Comparison of ENCODE assay signal across 8 cellular contexts in the genomic region with DNA sequence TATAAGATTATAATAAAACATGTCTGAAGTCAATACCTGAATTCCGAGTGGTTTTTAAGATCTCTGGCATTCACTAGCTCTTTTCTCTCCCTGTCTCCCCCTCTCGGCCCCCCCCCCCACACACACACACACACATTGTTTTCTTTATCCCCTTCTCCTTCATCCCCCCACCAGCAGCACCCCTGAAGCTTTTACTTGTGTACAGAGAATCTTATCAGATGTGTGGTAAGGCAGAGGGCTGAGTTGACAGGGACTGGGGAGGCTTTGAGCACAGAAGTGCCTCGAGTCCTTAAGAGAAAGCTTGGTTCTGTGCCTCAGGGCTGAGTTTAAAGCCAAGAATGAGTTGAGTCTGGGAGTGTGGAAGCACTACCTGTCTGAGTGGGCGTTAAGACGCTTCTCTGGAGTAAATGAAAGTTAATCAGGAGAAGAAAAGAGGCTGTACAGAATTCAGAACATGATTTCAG. TPM values are rescaled to one million over a fixed set of nuclear protein-coding genes. Genes with fewer than 3 reads are reported as not detected.
A peak's percentile ranks its signal among the peaks of the same experiment; 100 is the strongest.
DNase-seq lines count a peak whose midpoint lies in the region; ATAC-seq and TF ChIP-seq lines count a peak whose summit lies in the region.

No MANE protein-coding gene starts in this region.

- intact Hi-C loops in transverse colon (cut with DNase I; ENCODE audit: low total_unique reads), result loop anchor here (10.0 kb wide), 1 partner anchor 1480 kb away; no protein-coding TSS in a partner anchor

- no peaks in the 10 kb centered on the region for H3K36me3 ChIP-seq in transverse colon

- POLR2A ChIA-PET in AG04449 (lab: Yijun Ruan, JAX), result interaction anchor here (0.5 to 1.3 kb wide), 3 partner anchors 69 to 1257 kb away, joined by 3 to 7 read pairs (median 3); no protein-coding TSS in a partner anchor

- H3K9me3 ChIP-seq in transverse colon, result no peaks in the 10 kb centered on the region

- peaks cover 28% of the 10 kb centered on the region for H3K36me3 Mint-ChIP-seq in T-helper 1 cell treated with Interleukin-12 subunit alpha and Interleukin-12 subunit beta and Interleukin-4 antibody, amounts not matched to agents 30 μg/mL and 1 μg/mL, for 36 hours (ENCODE audit: low read depth)
- H3K36me3 Mint-ChIP-seq in mesothelial cell of epicardium, result peaks cover 21% of the 10 kb centered on the region

- H3K4me1 Mint-ChIP-seq in T-helper 1 cell treated with Interleukin-12 subunit alpha and Interleukin-12 subunit beta and Interleukin-4 antibody, amounts not matched to agents 30 μg/mL and 1 μg/mL, for 36 hours (ENCODE audit: low read depth), result peaks cover 25% of the 10 kb centered on the region
- peaks cover 23% of the 10 kb centered on the region for H3K4me1 Mint-ChIP-seq in mesothelial cell of epicardium

- TF ChIP-seq CTCF in AG04449 (IDR thresholded peaks at IDR 0.05; ENCODE audit: insufficient read depth, low read length, missing control alignments) (no peak), GM20000 (IDR thresholded peaks at IDR 0.05; ENCODE audit: extremely low read depth, missing control alignments) (no peak), mesothelial cell of epicardium (IDR thresholded peaks at IDR 0.05; ENCODE audit: unreplicated experiment) (no peak), transverse colon (IDR thresholded peaks at IDR 0.05) (no peak)

- H3K27ac ChIP-seq in transverse colon, result peak overlapping the region; percentile 91 to 100 (median 94)

- no peak for ATAC-seq in activated CD4-positive, CD25-positive, alpha-beta regulatory T cell treated with anti-CD3 and anti-CD28 coated beads, Interleukin-2, amount 50 U/mL, for 24 hours

- no peak for TF ChIP-seq EP300 in transverse colon (IDR thresholded peaks at IDR 0.05; ENCODE audit: low read depth)

- no peaks in the 10 kb centered on the region for H3K9me3 Mint-ChIP-seq in T-helper 1 cell treated with Interleukin-12 subunit alpha and Interleukin-12 subunit beta and Interleukin-4 antibody, amounts not matched to agents 30 μg/mL and 1 μg/mL, for 36 hours
- H3K9me3 Mint-ChIP-seq in mesothelial cell of epicardium, result peaks cover 3% of the 10 kb centered on the region

- TF ChIP-seq POLR2A in transverse colon (IDR thresholded peaks at IDR 0.05), result no peak

- H3K4me3 ChIP-seq in AG04449 (ENCODE audit: low read depth, low read length) (peak overlapping the region; percentile 92), transverse colon (peak overlapping the region; percentile 50 to 88 (median 74))

- WGBS in transverse colon (ENCODE audit: low coverage in 1 of 2), 2 donors, result 1 to 15% methylated on average over 5 of the region's 5 CpGs

- DNase-seq in AG04449 (ENCODE audit: low read depth, low spot score) (no peak), GM20000 (ENCODE audit: low spot score) (peak; percentile 45), cerebellum (ENCODE audit: low spot score) (peak; percentile 23), mesothelial cell of epicardium (ENCODE audit: low spot score in 2 of 2, unreplicated experiment in 2 of 2) (no peak), transverse colon (peak; percentile 49), NCI-H2081 (lab: John Stamatoyannopoulos, UW) (no peak)

- in situ Hi-C loops in transverse colon (cut with MboI; ENCODE audit: low pct_ligation_motif_present in 1 of 4, low pct_unique_long_range_greater_than_20kb in 1 of 4, low sequenced_read_pairs in 3 of 4), result loop anchor here in 2 of 4 donors (10.0 kb wide), 1 partner anchor 1260 kb away; no protein-coding TSS in a partner anchor

- CTCF ChIA-PET in AG04449 (lab: Yijun Ruan, JAX), result interaction anchor here (0.9 to 1.6 kb wide), 5 partner anchors 11 to 1587 kb away, joined by 3 to 18 read pairs (median 3); no protein-coding TSS in a partner anchor

- H3K27ac Mint-ChIP-seq in T-helper 1 cell treated with Interleukin-12 subunit alpha and Interleukin-12 subunit beta and Interleukin-4 antibody, amounts not matched to agents 30 μg/mL and 1 μg/mL, for 36 hours, result peak overlapping the region; percentile 95
- H3K27ac Mint-ChIP-seq in mesothelial cell of epicardium, result peak overlapping the region; percentile 98

- peaks cover 7 to 27% (median 25%) of the 10 kb centered on the region in 4 donors for H3K4me1 ChIP-seq in transverse colon

- peak overlapping the region; percentile 99 for H3K4me3 Mint-ChIP-seq in T-helper 1 cell treated with Interleukin-12 subunit alpha and Interleukin-12 subunit beta and Interleukin-4 antibody, amounts not matched to agents 30 μg/mL and 1 μg/mL, for 36 hours
- peak overlapping the region; percentile 100 for H3K4me3 Mint-ChIP-seq in mesothelial cell of epicardium

- no peaks in the 10 kb centered on the region for H3K27me3 ChIP-seq in transverse colon

- H3K27me3 Mint-ChIP-seq in T-helper 1 cell treated with Interleukin-12 subunit alpha and Interleukin-12 subunit beta and Interleukin-4 antibody, amounts not matched to agents 30 μg/mL and 1 μg/mL, for 36 hours (ENCODE audit: low read depth), result peaks cover 7% of the 10 kb centered on the region
- no peaks in the 10 kb centered on the region for H3K27me3 Mint-ChIP-seq in mesothelial cell of epicardium (ENCODE audit: low read depth)

RNA-seq across cellular contexts. Expression of gene ID2, which starts 2.6 kb away (rescaled TPM):
- total RNA-seq in cerebellum (371 TPM), mesothelial cell of epicardium (231 to 240 TPM (median 239 TPM) in 3 replicates), transverse colon (100 to 1,000 TPM; 329 to 437 (median 382) TPM)

Comparison
In these comparisons a context has a peak if more than half of its experiments do, and no peak if none do; other contexts are left out.
1. DNase-seq: peak in GM20000 (single experiment), cerebellum (single experiment) and transverse colon (single experiment); none in AG04449 (single experiment), mesothelial cell of epicardium (0 of 2) and NCI-H2081 (0 of 2).